In genomic region chr4:89496851-89497250, GRCh38 we compare ENCODE assay signal across 23 cellular contexts.
DNase-seq lines count a peak whose midpoint lies in the region; ATAC-seq and TF ChIP-seq lines count a peak whose summit lies in the region.
"Had no signal": no experiment of that assay in that cellular context is flagged by ENCODE, and none has a peak within 500 bp of the region (broad histone marks: within the 10 kb centered on the region; RNA-seq: fewer than 3 reads in every experiment).

No MANE protein-coding gene starts in this region.

- H3K27me3 ChIP-seq in gastroesophageal sphincter, result no peaks in the 10 kb centered on the region
- H3K27me3 ChIP-seq in brain microvascular endothelial cell (replicated peaks), result no peaks in the 10 kb centered on the region
- no peaks in the 10 kb centered on the region for H3K27me3 ChIP-seq in prostate gland (replicated peaks; ENCODE audit: insufficient read depth)

- H3K27ac ChIP-seq in gastroesophageal sphincter, result no peak overlapping the region
- no peak overlapping the region for H3K27ac ChIP-seq in brain microvascular endothelial cell
- H3K27ac ChIP-seq in prostate gland, result peak overlapping the region in 1 of 2 donors; percentile 18

- no peak overlapping the region for H3K4me3 ChIP-seq in AG10803 (ENCODE audit: low read length)
- no peak overlapping the region for H3K4me3 ChIP-seq in cardiac fibroblast (replicated peaks in 1 of 2; ENCODE audit: low read depth in 2 of 2, low read length in 2 of 2)
- H3K4me3 ChIP-seq in gastroesophageal sphincter, result no peak overlapping the region
- H3K4me3 ChIP-seq in brain microvascular endothelial cell (ENCODE audit: low read depth, low read length), result no peak overlapping the region
- H3K4me3 ChIP-seq in prostate gland, result no peak overlapping the region
- H3K4me3 ChIP-seq: GM12878, GM23338, mucosa of descending colon had no signal

- no peak for ATAC-seq in gastroesophageal sphincter
- ATAC-seq: activated CD4-positive, alpha-beta T cell treated with anti-CD3 and anti-CD28 coated beads for 36 hours; esophagus mucosa; GM12878; GM23338; left ventricle myocardium superior had no signal

- in situ Hi-C loops in brain microvascular endothelial cell (cut with HindIII; ENCODE audit: low pct_ligation_motif_present, low sequenced_read_pairs), result no loop called here

- TF ChIP-seq CTCF in AG10803 (conservative IDR thresholded peaks at IDR 0.05; ENCODE audit: low read length) (no peak), cardiac fibroblast (IDR thresholded peaks at IDR 0.05; ENCODE audit: low read depth, low read length) (no peak), gastroesophageal sphincter (IDR thresholded peaks at IDR 0.05) (no peak), brain microvascular endothelial cell (IDR thresholded peaks at IDR 0.05; ENCODE audit: low read depth, low read length, missing control alignments) (no peak), prostate gland (IDR thresholded peaks at IDR 0.05) (no peak)

- no peak for TF ChIP-seq EP300 in gastroesophageal sphincter (IDR thresholded peaks at IDR 0.05)

- DNase-seq in AG10803 (ENCODE audit: low read depth) (peak; percentile 75), NCI-H226 (peak; percentile 29), cardiac fibroblast (ENCODE audit: low read depth in 2 of 2) (peak; percentile 32 to 73), kidney tubule cell (ENCODE audit: low spot score) (peak; percentile 4), brain microvascular endothelial cell (no peak), NCI-H1105 (lab: John Stamatoyannopoulos, UW) (no peak), prostate gland (ENCODE audit: low spot score) (no peak)
- DNase-seq: activated CD4-positive, alpha-beta T cell treated with anti-CD3 and anti-CD28 coated beads for 36 hours; activated naive CD8-positive, alpha-beta T cell treated with anti-CD3 and anti-CD28 coated beads for 36 hours; caudate nucleus; GF-D8; head of caudate nucleus; left ventricle myocardium superior; mucosa of descending colon; NCI-H146; NCI-H2171; NCI-H526; stimulated activated CD8-positive, alpha-beta memory T cell treated with anti-CD3 and anti-CD28 coated beads, Interleukin-4, amount 100 ng/mL, for 48 hours; SW 1271 had no signal

- intact Hi-C loops in prostate gland (cut with DNase I), result no loop called here

- WGBS in gastroesophageal sphincter (ENCODE audit: low coverage in 1 of 2), 2 donors, result 27 to 67% methylated on average over 1 of the region's 1 CpG
- 48% methylated on average over 1 of the region's 1 CpG for WGBS in prostate gland

- H3K36me3 ChIP-seq in gastroesophageal sphincter (no peaks in the 10 kb centered on the region), brain microvascular endothelial cell (replicated peaks) (no peaks in the 10 kb centered on the region), prostate gland (no peaks in the 10 kb centered on the region)

- no peaks in the 10 kb centered on the region for H3K9me3 ChIP-seq in gastroesophageal sphincter
- H3K9me3 ChIP-seq in prostate gland, result no peaks in the 10 kb centered on the region
- H3K9me3 ChIP-seq: mucosa of descending colon had no signal

- no peaks in the 10 kb centered on the region for H3K4me1 ChIP-seq in gastroesophageal sphincter
- H3K4me1 ChIP-seq in prostate gland (replicated peaks), result no peaks in the 10 kb centered on the region

- TF ChIP-seq POLR2A in gastroesophageal sphincter (IDR thresholded peaks at IDR 0.05), result no peak
- no peak for TF ChIP-seq POLR2A in prostate gland (IDR thresholded peaks at IDR 0.05)

Comparison
In these comparisons a context has a peak if more than half of its experiments do, and no peak if none do; other contexts are left out.
1. DNase-seq: peak in AG10803 (single experiment), NCI-H226 (single experiment), cardiac fibroblast (2 of 2) and kidney tubule cell (single experiment); none in brain microvascular endothelial cell (single experiment), NCI-H1105 (single experiment) and prostate gland (single experiment).